ENCODE assay signal across 21 cellular contexts in the genomic region with DNA sequence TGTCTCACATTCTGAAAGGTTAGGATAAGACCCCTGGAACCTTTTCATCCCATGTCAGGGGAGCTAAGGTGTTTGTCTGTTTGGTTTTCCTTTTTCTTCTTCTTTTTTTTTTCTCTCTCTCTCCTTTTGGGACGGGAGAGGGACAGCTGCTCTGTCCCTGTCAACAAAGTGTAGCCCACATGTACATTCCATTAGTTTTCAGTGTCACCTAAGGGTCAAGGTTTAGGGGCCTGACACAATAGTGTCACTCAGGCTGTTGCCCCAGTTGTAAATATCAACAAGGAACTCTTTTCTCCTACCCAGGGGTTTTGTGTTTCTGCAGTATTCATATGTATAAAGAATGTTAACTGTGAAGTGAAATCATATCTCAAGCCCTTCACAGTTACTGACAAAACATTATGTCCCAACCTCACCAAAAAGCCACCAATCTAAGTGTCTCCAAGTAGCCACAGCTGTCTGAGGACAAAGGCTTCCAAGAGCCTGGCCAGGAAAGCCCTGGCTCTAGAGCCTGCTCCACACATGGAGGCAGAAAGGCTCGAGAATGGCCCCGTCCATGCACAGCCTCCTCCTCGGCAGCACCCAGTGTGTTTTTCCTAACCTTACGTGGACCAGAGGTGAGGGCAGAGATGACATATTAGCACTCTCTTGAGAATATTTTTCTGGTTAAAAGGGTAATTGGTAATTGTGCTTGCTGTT. TPM values are rescaled to one million over a fixed set of nuclear protein-coding genes. Genes with fewer than 3 reads are reported as not detected.
A peak's percentile ranks its signal among the peaks of the same experiment; 100 is the strongest.
DNase-seq lines count a peak whose midpoint lies in the region; ATAC-seq and TF ChIP-seq lines count a peak whose summit lies in the region.
"Had no signal": no experiment of that assay in that cellular context is flagged by ENCODE, and none has a peak within 500 bp of the region (broad histone marks: within the 10 kb centered on the region; RNA-seq: fewer than 3 reads in every experiment).

No MANE protein-coding gene starts in this region.

- peaks cover 2% of the 10 kb centered on the region for H3K36me3 Mint-ChIP-seq in activated naive CD4-positive, alpha-beta T cell treated with anti-CD3 and anti-CD28 coated beads for 36 hours (ENCODE audit: low read depth)
- peaks cover 48% of the 10 kb centered on the region for H3K36me3 Mint-ChIP-seq in activated naive CD4-positive, alpha-beta T cell treated with anti-CD3 and anti-CD28 coated beads, Interleukin-2, amount 10 ng/mL, durations not matched to agents 7 days and 5 days
- peaks cover 19% of the 10 kb centered on the region for H3K36me3 Mint-ChIP-seq in T-cell
- H3K36me3 Mint-ChIP-seq in activated T-helper 17 cell treated with anti-CD3 and anti-CD28 coated beads, Interleukin-2, amount 50 U/mL, for 72 hours (ENCODE audit: low read depth) = peaks cover 40% of the 10 kb centered on the region

- H3K27ac ChIP-seq in right cardiac atrium (ENCODE audit: low read length) (no peak overlapping the region), psoas muscle (peak overlapping the region; percentile 12)
- H3K27ac ChIP-seq: cardiac muscle cell had no signal

- peaks cover 2 to 5% of the 10 kb centered on the region in 2 donors for H3K36me3 ChIP-seq in psoas muscle (ENCODE audit: insufficient read depth in 1 of 2, low read depth in 1 of 2)
- H3K36me3 ChIP-seq: cardiac muscle cell had no signal

- no peaks in the 10 kb centered on the region for H3K9me3 ChIP-seq in right cardiac atrium (ENCODE audit: control insufficient read depth, low read length)
- no peaks in the 10 kb centered on the region for H3K9me3 ChIP-seq in psoas muscle
- H3K9me3 ChIP-seq: mucosa of descending colon had no signal

- ATAC-seq in T-cell (replicated peaks in 1 of 4) (no peak), right cardiac atrium (peak; percentile 53 to 61), psoas muscle (peak in 3 of 4 donors; percentile 45 to 61 (median 59))
- ATAC-seq in activated T-helper 17 cell treated with anti-CD3 and anti-CD28 coated beads, Interleukin-2, amount 50 U/mL, for 72 hours (replicated peaks) = no peak
- ATAC-seq: mucosa of descending colon, PC-3 had no signal

- POLR2A ChIA-PET in T-cell (lab: Charles Lee) = no interaction called here

- H3K27me3 ChIP-seq in right cardiac atrium (ENCODE audit: control insufficient read depth, insufficient read depth) (no peaks in the 10 kb centered on the region), psoas muscle (ENCODE audit: insufficient read depth in 3 of 3, low read length in 2 of 3) (no peaks in the 10 kb centered on the region)
- H3K27me3 ChIP-seq: cardiac muscle cell, dorsolateral prefrontal cortex had no signal

- no peak for TF ChIP-seq CTCF in psoas muscle (IDR thresholded peaks at IDR 0.05)

- DNase-seq in activated naive CD4-positive, alpha-beta T cell treated with anti-CD3 and anti-CD28 coated beads for 36 hours = no peak
- DNase-seq in activated naive CD4-positive, alpha-beta T cell treated with anti-CD3 and anti-CD28 coated beads, Interleukin-2, amount 10 ng/mL, durations not matched to agents 7 days and 5 days = no peak
- DNase-seq in T-cell (no peak), right cardiac atrium (no peak), psoas muscle (no peak), ureter (ENCODE audit: low spot score) (no peak), NOMO-1 treated with DMSO at 0.1 percent for 48 hours (lab: John Stamatoyannopoulos, UW; ENCODE audit: unreplicated experiment) (no peak)
- DNase-seq: activated CD4-positive, alpha-beta T cell treated with anti-CD3 and anti-CD28 coated beads, Interleukin-2, amount 10 ng/mL, durations not matched to agents 7 days and 5 days; activated effector memory CD4-positive, alpha-beta T cell treated with Interleukin-2 at 50 U/mL for 16 hours; dorsolateral prefrontal cortex; mucosa of descending colon; NCI-H1048; NCI-H1930; nucleus accumbens; PC-3; retina; SIG-M5; stimulated activated CD4-positive, alpha-beta T cell treated with anti-CD3 and anti-CD28 coated beads, Interleukin-12 subunit alpha, Interleukin-12 subunit beta, amount 100 ng/mL, for 4 hours had no signal

- intact Hi-C loops in activated naive CD4-positive, alpha-beta T cell treated with anti-CD3 and anti-CD28 coated beads for 36 hours (cut with micrococcal nuclease) = no loop called here
- intact Hi-C loops in right cardiac atrium (cut with DNase I) (loop anchor here in 1 of 4 donors (10.0 kb wide), 1 partner anchor 50 kb away; no protein-coding TSS in a partner anchor), psoas muscle (cut with DNase I) (no loop called here)

- 63% methylated on average over 5 of the region's 5 CpGs for WGBS in right cardiac atrium
- 42 to 65% (median 50%) methylated on average over 5 of the region's 5 CpGs for WGBS in psoas muscle, 3 donors

- H3K27ac Mint-ChIP-seq in activated naive CD4-positive, alpha-beta T cell treated with anti-CD3 and anti-CD28 coated beads for 36 hours = peak overlapping the region; percentile 38
- H3K27ac Mint-ChIP-seq in activated naive CD4-positive, alpha-beta T cell treated with anti-CD3 and anti-CD28 coated beads, Interleukin-2, amount 10 ng/mL, durations not matched to agents 7 days and 5 days = no peak overlapping the region
- H3K27ac Mint-ChIP-seq in T-cell = peak overlapping the region; percentile 61 to 71
- H3K27ac Mint-ChIP-seq in activated T-helper 17 cell treated with anti-CD3 and anti-CD28 coated beads, Interleukin-2, amount 50 U/mL, for 72 hours = no peak overlapping the region
- H3K27ac Mint-ChIP-seq: activated CD4-positive, alpha-beta T cell treated with anti-CD3 and anti-CD28 coated beads, Interleukin-2, amount 10 ng/mL, durations not matched to agents 7 days and 5 days; type B pancreatic cell had no signal

- no peak overlapping the region for H3K4me3 Mint-ChIP-seq in activated naive CD4-positive, alpha-beta T cell treated with anti-CD3 and anti-CD28 coated beads for 36 hours
- no peak overlapping the region for H3K4me3 Mint-ChIP-seq in activated naive CD4-positive, alpha-beta T cell treated with anti-CD3 and anti-CD28 coated beads, Interleukin-2, amount 10 ng/mL, durations not matched to agents 7 days and 5 days
- H3K4me3 Mint-ChIP-seq in T-cell = no peak overlapping the region
- no peak overlapping the region for H3K4me3 Mint-ChIP-seq in activated T-helper 17 cell treated with anti-CD3 and anti-CD28 coated beads, Interleukin-2, amount 50 U/mL, for 72 hours
- H3K4me3 Mint-ChIP-seq: activated CD4-positive, alpha-beta T cell treated with anti-CD3 and anti-CD28 coated beads, Interleukin-2, amount 10 ng/mL, durations not matched to agents 7 days and 5 days; type B pancreatic cell had no signal

- peaks cover 58% of the 10 kb centered on the region for H3K4me1 Mint-ChIP-seq in activated naive CD4-positive, alpha-beta T cell treated with anti-CD3 and anti-CD28 coated beads for 36 hours (ENCODE audit: low read depth)
- H3K4me1 Mint-ChIP-seq in activated naive CD4-positive, alpha-beta T cell treated with anti-CD3 and anti-CD28 coated beads, Interleukin-2, amount 10 ng/mL, durations not matched to agents 7 days and 5 days = peaks cover 49% of the 10 kb centered on the region
- H3K4me1 Mint-ChIP-seq in T-cell = peaks cover 87 to 93% (median 91%) of the 10 kb centered on the region in 3 donors
- peaks cover 48% of the 10 kb centered on the region for H3K4me1 Mint-ChIP-seq in activated T-helper 17 cell treated with anti-CD3 and anti-CD28 coated beads, Interleukin-2, amount 50 U/mL, for 72 hours

- H3K9me3 Mint-ChIP-seq in activated naive CD4-positive, alpha-beta T cell treated with anti-CD3 and anti-CD28 coated beads for 36 hours = no peaks in the 10 kb centered on the region
- no peaks in the 10 kb centered on the region for H3K9me3 Mint-ChIP-seq in activated naive CD4-positive, alpha-beta T cell treated with anti-CD3 and anti-CD28 coated beads, Interleukin-2, amount 10 ng/mL, durations not matched to agents 7 days and 5 days
- no peaks in the 10 kb centered on the region for H3K9me3 Mint-ChIP-seq in T-cell
- no peaks in the 10 kb centered on the region for H3K9me3 Mint-ChIP-seq in activated T-helper 17 cell treated with anti-CD3 and anti-CD28 coated beads, Interleukin-2, amount 50 U/mL, for 72 hours
- H3K9me3 Mint-ChIP-seq: activated CD4-positive, alpha-beta T cell treated with anti-CD3 and anti-CD28 coated beads, Interleukin-2, amount 10 ng/mL, durations not matched to agents 7 days and 5 days; type B pancreatic cell had no signal

- CTCF ChIA-PET in activated naive CD4-positive, alpha-beta T cell treated with anti-CD3 and anti-CD28 coated beads for 36 hours (lab: Charles Lee) = interaction anchor here (1.0 to 1.1 kb wide), 2 partner anchors 84 to 122 kb away, joined by 3 to 6 read pairs; no protein-coding TSS in a partner anchor
- CTCF ChIA-PET in activated naive CD4-positive, alpha-beta T cell treated with anti-CD3 and anti-CD28 coated beads, Interleukin-2, amount 10 ng/mL, durations not matched to agents 7 days and 5 days (lab: Charles Lee) = interaction anchor here (1.9 kb wide), 1 partner anchor 11 kb away, joined by 4 read pairs; no protein-coding TSS in a partner anchor
- CTCF ChIA-PET in T-cell (lab: Charles Lee) = interaction anchor here (0.6 to 0.7 kb wide), 2 partner anchors 201 to 219 kb away, joined by 3 read pairs; no protein-coding TSS in a partner anchor

- H3K4me3 ChIP-seq in right cardiac atrium (ENCODE audit: low read length) (no peak overlapping the region), psoas muscle (no peak overlapping the region)
- H3K4me3 ChIP-seq: cardiac muscle cell, dorsolateral prefrontal cortex, mucosa of descending colon had no signal

- H3K4me1 ChIP-seq in right cardiac atrium (ENCODE audit: control insufficient read depth, insufficient read depth, low read length) (peaks cover 13% of the 10 kb centered on the region), psoas muscle (peaks cover 56% of the 10 kb centered on the region)

- no peaks in the 10 kb centered on the region for H3K27me3 Mint-ChIP-seq in activated naive CD4-positive, alpha-beta T cell treated with anti-CD3 and anti-CD28 coated beads for 36 hours (ENCODE audit: low read depth)
- no peaks in the 10 kb centered on the region for H3K27me3 Mint-ChIP-seq in activated naive CD4-positive, alpha-beta T cell treated with anti-CD3 and anti-CD28 coated beads, Interleukin-2, amount 10 ng/mL, durations not matched to agents 7 days and 5 days
- H3K27me3 Mint-ChIP-seq in T-cell = no peaks in the 10 kb centered on the region
- H3K27me3 Mint-ChIP-seq in activated T-helper 17 cell treated with anti-CD3 and anti-CD28 coated beads, Interleukin-2, amount 50 U/mL, for 72 hours = no peaks in the 10 kb centered on the region
- H3K27me3 Mint-ChIP-seq: activated CD4-positive, alpha-beta T cell treated with anti-CD3 and anti-CD28 coated beads, Interleukin-2, amount 10 ng/mL, durations not matched to agents 7 days and 5 days; type B pancreatic cell had no signal

RNA-seq across cellular contexts. Expression of gene IRF2, which starts 9.4 kb away (rescaled TPM):
- total RNA-seq in activated naive CD4-positive, alpha-beta T cell treated with anti-CD3 and anti-CD28 coated beads for 36 hours = 10 to 100 TPM; 37.3 to 38.3 TPM
- total RNA-seq in T-cell = 10 to 100 TPM; 45.5 to 73.4 (median 59.1) TPM
- total RNA-seq in right cardiac atrium = 10 to 100 TPM; 19.6 to 39.3 (median 28.4) TPM
- 16.8 TPM for polyA plus RNA-seq in right cardiac atrium
- total RNA-seq in psoas muscle = 10 to 100 TPM; 14.6 to 23.4 (median 16.3) TPM
- polyA plus RNA-seq in psoas muscle = 10 to 100 TPM in 2 of 3 donors, 1 to 10 TPM in 1; 6.7 to 28.9 (median 21.1) TPM
- total RNA-seq in activated T-helper 17 cell treated with anti-CD3 and anti-CD28 coated beads, Interleukin-2, amount 50 U/mL, for 72 hours = 10 to 100 TPM; 48.1 to 61.7 TPM
- total RNA-seq in ureter = 74.9 TPM

Comparison
In these comparisons a context has a peak if more than half of its experiments do, and no peak if none do; other contexts are left out.
1. H3K27ac Mint-ChIP-seq: peak in activated naive CD4-positive, alpha-beta T cell treated with anti-CD3 and anti-CD28 coated beads for 36 hours (single experiment) and T-cell (2 of 2); none in activated naive CD4-positive, alpha-beta T cell treated with anti-CD3 and anti-CD28 coated beads, Interleukin-2, amount 10 ng/mL, durations not matched to agents 7 days and 5 days (single experiment) and activated T-helper 17 cell treated with anti-CD3 and anti-CD28 coated beads, Interleukin-2, amount 50 U/mL, for 72 hours (single experiment).
2. ATAC-seq: peak in right cardiac atrium (2 of 2) and psoas muscle (3 of 4); none in T-cell (0 of 4) and activated T-helper 17 cell treated with anti-CD3 and anti-CD28 coated beads, Interleukin-2, amount 50 U/mL, for 72 hours (single experiment).